In genomic region chr7:140540142-140540777, GRCh38 we compare ENCODE assay signal across 20 cellular contexts.
DNase-seq lines count a peak whose midpoint lies in the region; ATAC-seq and TF ChIP-seq lines count a peak whose summit lies in the region.
"Had no signal": no experiment of that assay in that cellular context is flagged by ENCODE, and none has a peak within 500 bp of the region (broad histone marks: within the 10 kb centered on the region; RNA-seq: fewer than 3 reads in every experiment).

No MANE protein-coding gene starts in this region.

- H3K4me3 Mint-ChIP-seq in Calu3 (ENCODE audit: low read depth, unreplicated experiment) (no peak overlapping the region), osteocyte (ENCODE audit: unreplicated experiment) (no peak overlapping the region)
- no peak overlapping the region for H3K4me3 Mint-ChIP-seq in stimulated activated memory B cell treated with anti-CD40 and anti-IgM and Interleukin-4, amounts not matched to agents 10 μg/mL and 1 μg/mL and 100 μg/mL, for 72 hours
- H3K4me3 Mint-ChIP-seq in activated CD8-positive, alpha-beta T cell treated with anti-CD3 and anti-CD28 coated beads, Interleukin-2, amount 10 ng/mL, durations not matched to agents 7 days and 5 days, result no peak overlapping the region
- H3K4me3 Mint-ChIP-seq: CD8-positive, alpha-beta memory T cell; stimulated activated naive CD8-positive, alpha-beta T cell treated with anti-CD3 and anti-CD28 coated beads, Interleukin-15, Interleukin-2, amounts not matched to agents 100 ng/mL and 50 ng/mL, for 24 hours had no signal

- H3K27ac ChIP-seq in RWPE1, result peak overlapping the region; percentile 99
- H3K27ac ChIP-seq: colonic mucosa, pancreas had no signal

- POLR2A ChIA-PET in RWPE1 (lab: Yijun Ruan, JAX; ENCODE audit: low non-redundant PET), result no interaction called here
- POLR2A ChIA-PET in activated CD8-positive, alpha-beta T cell treated with anti-CD3 and anti-CD28 coated beads, Interleukin-2, amount 10 ng/mL, durations not matched to agents 7 days and 5 days (lab: Charles Lee), result no interaction called here

- H3K4me1 Mint-ChIP-seq in Calu3 (ENCODE audit: low read depth, unreplicated experiment) (peaks cover 19% of the 10 kb centered on the region), osteocyte (ENCODE audit: unreplicated experiment) (peaks cover 27% of the 10 kb centered on the region)
- peaks cover 30% of the 10 kb centered on the region for H3K4me1 Mint-ChIP-seq in stimulated activated memory B cell treated with anti-CD40 and anti-IgM and Interleukin-4, amounts not matched to agents 10 μg/mL and 1 μg/mL and 100 μg/mL, for 72 hours
- no peaks in the 10 kb centered on the region for H3K4me1 Mint-ChIP-seq in activated CD8-positive, alpha-beta T cell treated with anti-CD3 and anti-CD28 coated beads, Interleukin-2, amount 10 ng/mL, durations not matched to agents 7 days and 5 days (ENCODE audit: low read depth)

- CTCF ChIA-PET in Calu3 (lab: Charles Lee) (no interaction called here), RWPE1 (lab: Yijun Ruan, JAX) (no interaction called here)
- CTCF ChIA-PET in activated CD8-positive, alpha-beta T cell treated with anti-CD3 and anti-CD28 coated beads, Interleukin-2, amount 10 ng/mL, durations not matched to agents 7 days and 5 days (lab: Charles Lee), result no interaction called here

- DNase-seq in Calu3, result peak; percentile 32
- no peak for DNase-seq in RWPE1 (ENCODE audit: low spot score)
- DNase-seq in left lobe of liver (ENCODE audit: low spot score), result peak; percentile 92
- DNase-seq in osteocyte (ENCODE audit: extremely low spot score, unreplicated experiment), result no peak
- DNase-seq in NCI-H2227 treated with DMSO at 0.1 percent for 48 hours (lab: John Stamatoyannopoulos, UW), result no peak
- DNase-seq in GF-D8 (lab: John Stamatoyannopoulos, UW), result no peak
- no peak for DNase-seq in activated CD8-positive, alpha-beta T cell treated with anti-CD3 and anti-CD28 coated beads, Interleukin-2, amount 10 ng/mL, durations not matched to agents 7 days and 5 days
- DNase-seq: activated CD4-positive, alpha-beta T cell treated with anti-CD3 and anti-CD28 coated beads for 4 hours; activated CD8-positive, alpha-beta memory T cell treated with anti-CD3 and anti-CD28 coated beads, Interleukin-2, amount 50 U/mL, for 48 hours; CD8-positive, alpha-beta memory T cell; colonic mucosa; EL; Karpas-422; NCI-H1436 treated with DMSO at 0.1 percent for 48 hours; NCI-H510A; pancreas; stimulated activated CD4-positive, alpha-beta T cell treated with anti-CD3 and anti-CD28 coated beads, Interleukin-12 subunit alpha, Interleukin-12 subunit beta, amount 100 ng/mL, for 4 hours; T1000 had no signal

- no peak overlapping the region for H3K27ac Mint-ChIP-seq in Calu3 (ENCODE audit: unreplicated experiment)
- H3K27ac Mint-ChIP-seq in osteocyte (ENCODE audit: unreplicated experiment), result peak overlapping the region; percentile 38
- H3K27ac Mint-ChIP-seq in stimulated activated memory B cell treated with anti-CD40 and anti-IgM and Interleukin-4, amounts not matched to agents 10 μg/mL and 1 μg/mL and 100 μg/mL, for 72 hours, result no peak overlapping the region
- no peak overlapping the region for H3K27ac Mint-ChIP-seq in activated CD8-positive, alpha-beta T cell treated with anti-CD3 and anti-CD28 coated beads, Interleukin-2, amount 10 ng/mL, durations not matched to agents 7 days and 5 days
- H3K27ac Mint-ChIP-seq: stimulated activated naive CD8-positive, alpha-beta T cell treated with anti-CD3 and anti-CD28 coated beads, Interleukin-15, Interleukin-2, amounts not matched to agents 100 ng/mL and 50 ng/mL, for 24 hours had no signal

- H3K9me3 Mint-ChIP-seq in Calu3 (ENCODE audit: low read depth, unreplicated experiment) (no peaks in the 10 kb centered on the region), osteocyte (ENCODE audit: unreplicated experiment) (no peaks in the 10 kb centered on the region)
- H3K9me3 Mint-ChIP-seq in stimulated activated memory B cell treated with anti-CD40 and anti-IgM and Interleukin-4, amounts not matched to agents 10 μg/mL and 1 μg/mL and 100 μg/mL, for 72 hours, result no peaks in the 10 kb centered on the region
- no peaks in the 10 kb centered on the region for H3K9me3 Mint-ChIP-seq in activated CD8-positive, alpha-beta T cell treated with anti-CD3 and anti-CD28 coated beads, Interleukin-2, amount 10 ng/mL, durations not matched to agents 7 days and 5 days (ENCODE audit: insufficient read depth)
- H3K9me3 Mint-ChIP-seq: CD8-positive, alpha-beta memory T cell; stimulated activated naive CD8-positive, alpha-beta T cell treated with anti-CD3 and anti-CD28 coated beads, Interleukin-15, Interleukin-2, amounts not matched to agents 100 ng/mL and 50 ng/mL, for 24 hours had no signal

- peaks cover 4% of the 10 kb centered on the region for H3K36me3 Mint-ChIP-seq in Calu3 (ENCODE audit: insufficient read depth, unreplicated experiment)
- H3K36me3 Mint-ChIP-seq in osteocyte (ENCODE audit: unreplicated experiment), result peaks cover 28% of the 10 kb centered on the region
- H3K36me3 Mint-ChIP-seq in stimulated activated memory B cell treated with anti-CD40 and anti-IgM and Interleukin-4, amounts not matched to agents 10 μg/mL and 1 μg/mL and 100 μg/mL, for 72 hours, result no peaks in the 10 kb centered on the region
- H3K36me3 Mint-ChIP-seq in activated CD8-positive, alpha-beta T cell treated with anti-CD3 and anti-CD28 coated beads, Interleukin-2, amount 10 ng/mL, durations not matched to agents 7 days and 5 days (ENCODE audit: low read depth), result no peaks in the 10 kb centered on the region
- H3K36me3 Mint-ChIP-seq: CD8-positive, alpha-beta memory T cell had no signal

- H3K27me3 Mint-ChIP-seq in Calu3 (ENCODE audit: unreplicated experiment), result peaks cover 12% of the 10 kb centered on the region
- H3K27me3 Mint-ChIP-seq in osteocyte (ENCODE audit: unreplicated experiment), result no peaks in the 10 kb centered on the region
- peaks cover 37% of the 10 kb centered on the region for H3K27me3 Mint-ChIP-seq in stimulated activated memory B cell treated with anti-CD40 and anti-IgM and Interleukin-4, amounts not matched to agents 10 μg/mL and 1 μg/mL and 100 μg/mL, for 72 hours
- H3K27me3 Mint-ChIP-seq in activated CD8-positive, alpha-beta T cell treated with anti-CD3 and anti-CD28 coated beads, Interleukin-2, amount 10 ng/mL, durations not matched to agents 7 days and 5 days (ENCODE audit: low read depth), result peaks cover 8% of the 10 kb centered on the region

- intact Hi-C loops in Calu3 (cut with micrococcal nuclease; ENCODE audit: unreplicated experiment), result no loop called here

- TF ChIP-seq CTCF in Calu3 (IDR thresholded peaks at IDR 0.05; ENCODE audit: unreplicated experiment) (no peak), RWPE1 (conservative IDR thresholded peaks at IDR 0.05; ENCODE audit: low read depth) (no peak), osteocyte (IDR thresholded peaks at IDR 0.05) (no peak)

- no TSS peak for BruUV-seq in Calu3 (replicated peaks; lab: Mats Ljungman, UMichigan)

- ATAC-seq in left lobe of liver, result peak; percentile 82
- no peak for ATAC-seq in stimulated activated memory B cell treated with anti-CD40 and anti-IgM and Interleukin-4, amounts not matched to agents 10 μg/mL and 1 μg/mL and 100 μg/mL, for 72 hours
- ATAC-seq in activated CD8-positive, alpha-beta T cell treated with anti-CD3 and anti-CD28 coated beads, Interleukin-2, amount 10 ng/mL, durations not matched to agents 7 days and 5 days, result no peak
- ATAC-seq: pancreas had no signal

Comparison
In these comparisons a context has a peak if more than half of its experiments do, and no peak if none do; other contexts are left out.
1. DNase-seq: peak in Calu3 (single experiment) and left lobe of liver (single experiment); none in RWPE1 (single experiment), osteocyte (single experiment), NCI-H2227 treated with DMSO at 0.1 percent for 48 hours (single experiment), GF-D8 (single experiment) and activated CD8-positive, alpha-beta T cell treated with anti-CD3 and anti-CD28 coated beads, Interleukin-2, amount 10 ng/mL, durations not matched to agents 7 days and 5 days (single experiment).